Comparison of ENCODE assay signal across 10 cellular contexts in genomic region chr19:38661996-38662395, GRCh38. TPM values are rescaled to one million over a fixed set of nuclear protein-coding genes. Genes with fewer than 3 reads are reported as not detected.
DNase-seq lines count a peak whose midpoint lies in the region; ATAC-seq and TF ChIP-seq lines count a peak whose summit lies in the region.
"Had no signal": no experiment of that assay in that cellular context is flagged by ENCODE, and none has a peak within 500 bp of the region (broad histone marks: within the 10 kb centered on the region; RNA-seq: fewer than 3 reads in every experiment).

No MANE protein-coding gene starts in this region.

- no peak for TF ChIP-seq EP300 in transverse colon (IDR thresholded peaks at IDR 0.05; ENCODE audit: low read depth)

- 17% methylated on average over 1 of the region's 1 CpG; no CpG with 5 or more reads in 1 of the 2 donors for WGBS in transverse colon (ENCODE audit: low coverage in 1 of 2), 2 donors

- in situ Hi-C loops in transverse colon (cut with MboI; ENCODE audit: low pct_ligation_motif_present in 1 of 4, low pct_unique_long_range_greater_than_20kb in 1 of 4, low sequenced_read_pairs in 3 of 4) = no loop called here

- peak; percentile 52 for ATAC-seq in mucosa of descending colon

- H3K4me1 Mint-ChIP-seq in activated CD4-positive, alpha-beta T cell treated with anti-CD3 and anti-CD28 coated beads, Interleukin-2, amount 10 ng/mL, durations not matched to agents 7 days and 5 days = peaks cover 81% of the 10 kb centered on the region

- H3K4me3 Mint-ChIP-seq in activated CD4-positive, alpha-beta T cell treated with anti-CD3 and anti-CD28 coated beads, Interleukin-2, amount 10 ng/mL, durations not matched to agents 7 days and 5 days = no peak overlapping the region

- no peaks in the 10 kb centered on the region for H3K27me3 Mint-ChIP-seq in activated CD4-positive, alpha-beta T cell treated with anti-CD3 and anti-CD28 coated beads, Interleukin-2, amount 10 ng/mL, durations not matched to agents 7 days and 5 days

- TF ChIP-seq CTCF in breast epithelium (IDR thresholded peaks at IDR 0.05) = no peak
- TF ChIP-seq CTCF in mucosa of descending colon (IDR thresholded peaks at IDR 0.05) = no peak
- no peak for TF ChIP-seq CTCF in transverse colon (IDR thresholded peaks at IDR 0.05)

- H3K27ac Mint-ChIP-seq in activated CD4-positive, alpha-beta T cell treated with anti-CD3 and anti-CD28 coated beads, Interleukin-2, amount 10 ng/mL, durations not matched to agents 7 days and 5 days = no peak overlapping the region

- peak overlapping the region; percentile 98 to 99 for H3K27ac ChIP-seq in breast epithelium
- peak overlapping the region; percentile 99 to 100 (median 99) for H3K27ac ChIP-seq in transverse colon
- H3K27ac ChIP-seq: KMS-11 had no signal

- POLR2A ChIA-PET in activated CD4-positive, alpha-beta T cell treated with anti-CD3 and anti-CD28 coated beads, Interleukin-2, amount 10 ng/mL, durations not matched to agents 7 days and 5 days (lab: Charles Lee) = interaction anchor here (0.5 to 1.3 kb wide), 2 partner anchors 14 to 44 kb away, joined by 3 read pairs; partner anchors contain the start of gene ACTN4

- TF ChIP-seq POLR2A in breast epithelium (IDR thresholded peaks at IDR 0.05) = peak; percentile 10
- TF ChIP-seq POLR2A in transverse colon (IDR thresholded peaks at IDR 0.05) = peak; percentile 40

- H3K9me3 ChIP-seq in breast epithelium (no peaks in the 10 kb centered on the region), mucosa of descending colon (no peaks in the 10 kb centered on the region), transverse colon (no peaks in the 10 kb centered on the region)

- H3K9me3 Mint-ChIP-seq in activated CD4-positive, alpha-beta T cell treated with anti-CD3 and anti-CD28 coated beads, Interleukin-2, amount 10 ng/mL, durations not matched to agents 7 days and 5 days = no peaks in the 10 kb centered on the region

- intact Hi-C loops in breast epithelium (cut with DNase I; ENCODE audit: low total_unique reads) = no loop called here
- intact Hi-C loops in mucosa of descending colon (cut with DNase I, micrococcal nuclease) = no loop called here
- intact Hi-C loops in transverse colon (cut with DNase I; ENCODE audit: low total_unique reads) = no loop called here

- H3K27me3 ChIP-seq in breast epithelium (no peaks in the 10 kb centered on the region), transverse colon (no peaks in the 10 kb centered on the region)

- CTCF ChIA-PET in activated CD4-positive, alpha-beta T cell treated with anti-CD3 and anti-CD28 coated beads, Interleukin-2, amount 10 ng/mL, durations not matched to agents 7 days and 5 days (lab: Charles Lee) = interaction anchor here (0.6 to 1.2 kb wide), 2 partner anchors 15 to 102 kb away, joined by 4 read pairs; partner anchors contain the start of gene ACTN4

- H3K4me1 ChIP-seq in breast epithelium = peaks cover 56 to 77% of the 10 kb centered on the region in 2 donors
- H3K4me1 ChIP-seq in mucosa of descending colon (ENCODE audit: low read depth) = peaks cover 93% of the 10 kb centered on the region
- H3K4me1 ChIP-seq in transverse colon = peaks cover 97 to 100% (median 99%) of the 10 kb centered on the region in 4 donors

- DNase-seq in SIG-M5 treated with dmso at 0.1 percent for 504 hours (lab: John Stamatoyannopoulos, UW; ENCODE audit: unreplicated experiment) (peak; percentile 64), SIG-M5 (lab: John Stamatoyannopoulos, UW) (no peak), breast epithelium (ENCODE audit: low spot score in 2 of 2) (peak in 1 of 2 donors; percentile 88), mucosa of descending colon (peak in 2 of 3 donors; percentile 27 to 77), transverse colon (peak; percentile 55), NCI-H524 (lab: John Stamatoyannopoulos, UW) (no peak)
- DNase-seq in stimulated activated CD8-positive, alpha-beta memory T cell treated with anti-CD3 and anti-CD28 coated beads, Interleukin-4, amount 100 ng/mL, for 48 hours = no peak
- DNase-seq in activated CD4-positive, alpha-beta T cell treated with anti-CD3 and anti-CD28 coated beads, Interleukin-2, amount 10 ng/mL, durations not matched to agents 7 days and 5 days = no peak
- DNase-seq: effector memory CD4-positive, alpha-beta T cell had no signal

- peak overlapping the region in 1 of 3 donors; percentile 4 for H3K4me3 ChIP-seq in breast epithelium
- H3K4me3 ChIP-seq in mucosa of descending colon = no peak overlapping the region
- no peak overlapping the region for H3K4me3 ChIP-seq in transverse colon

- peaks cover 39% of the 10 kb centered on the region for H3K36me3 Mint-ChIP-seq in activated CD4-positive, alpha-beta T cell treated with anti-CD3 and anti-CD28 coated beads, Interleukin-2, amount 10 ng/mL, durations not matched to agents 7 days and 5 days (ENCODE audit: low read depth)

- H3K36me3 ChIP-seq in breast epithelium = no peaks in the 10 kb centered on the region
- no peaks in the 10 kb centered on the region for H3K36me3 ChIP-seq in mucosa of descending colon (ENCODE audit: low read depth)
- H3K36me3 ChIP-seq in transverse colon = no peaks in the 10 kb centered on the region

RNA-seq across cellular contexts. Expression of gene ACTN4, which starts 14.5 kb away (rescaled TPM):
- total RNA-seq in breast epithelium (100 to 1,000 TPM; 182 to 296 (median 269) TPM), mucosa of descending colon (1,000 to 10,000 TPM in 2 of 3 donors, 100 to 1,000 TPM in 1; 566 to 1,080 (median 1,014) TPM), transverse colon (1,000 to 10,000 TPM in 1 of 4 donors, 100 to 1,000 TPM in 3; 458 to 1,080 (median 723) TPM)
- 100 to 1,000 TPM; 337 to 354 TPM for total RNA-seq in activated CD4-positive, alpha-beta T cell treated with anti-CD3 and anti-CD28 coated beads, Interleukin-2, amount 10 ng/mL, durations not matched to agents 7 days and 5 days

RNA-seq across cellular contexts. Expression of gene EIF3K, which starts 43.0 kb away (rescaled TPM):
- 100 to 1,000 TPM; 401 to 562 (median 420) TPM for total RNA-seq in breast epithelium
- 100 to 1,000 TPM; 338 to 393 (median 350) TPM for total RNA-seq in mucosa of descending colon
- 100 to 1,000 TPM; 267 to 660 (median 460) TPM for total RNA-seq in transverse colon
- total RNA-seq in activated CD4-positive, alpha-beta T cell treated with anti-CD3 and anti-CD28 coated beads, Interleukin-2, amount 10 ng/mL, durations not matched to agents 7 days and 5 days = 100 to 1,000 TPM; 309 to 318 TPM

RNA-seq across cellular contexts. Expression of gene MAP4K1, which starts 44.2 kb away (rescaled TPM):
- total RNA-seq in breast epithelium (1 to 10 TPM; 2.5 to 9.3 (median 3.6) TPM), mucosa of descending colon (10 to 100 TPM in 1 of 3 donors, 1 to 10 TPM in 2; 6.9 to 10.6 (median 7.4) TPM), transverse colon (10 to 100 TPM in 2 of 4 donors, 1 to 10 TPM in 1, not detected in 1; 4.0 to 49.0 (median 11.1) TPM)
- total RNA-seq in activated CD4-positive, alpha-beta T cell treated with anti-CD3 and anti-CD28 coated beads, Interleukin-2, amount 10 ng/mL, durations not matched to agents 7 days and 5 days = 100 to 1,000 TPM; 282 to 313 TPM

Comparison
In these comparisons a context has a peak if more than half of its experiments do, and no peak if none do; other contexts are left out.
1. DNase-seq: peak in SIG-M5 treated with dmso at 0.1 percent for 504 hours (single experiment), mucosa of descending colon (2 of 3) and transverse colon (single experiment); none in SIG-M5 (single experiment), NCI-H524 (0 of 2), stimulated activated CD8-positive, alpha-beta memory T cell treated with anti-CD3 and anti-CD28 coated beads, Interleukin-4, amount 100 ng/mL, for 48 hours (single experiment) and activated CD4-positive, alpha-beta T cell treated with anti-CD3 and anti-CD28 coated beads, Interleukin-2, amount 10 ng/mL, durations not matched to agents 7 days and 5 days (single experiment).
2. RNA of gene MAP4K1, which starts 44.2 kb away (total RNA-seq): 282 to 313 TPM in activated CD4-positive, alpha-beta T cell treated with anti-CD3 and anti-CD28 coated beads, Interleukin-2, amount 10 ng/mL, durations not matched to agents 7 days and 5 days; 4.0 to 49.0 TPM in transverse colon, 6.9 to 10.6 TPM in mucosa of descending colon and 2.5 to 9.3 TPM in breast epithelium; every median in the first group is over 4 times any median in the second.